In the genomic region with DNA sequence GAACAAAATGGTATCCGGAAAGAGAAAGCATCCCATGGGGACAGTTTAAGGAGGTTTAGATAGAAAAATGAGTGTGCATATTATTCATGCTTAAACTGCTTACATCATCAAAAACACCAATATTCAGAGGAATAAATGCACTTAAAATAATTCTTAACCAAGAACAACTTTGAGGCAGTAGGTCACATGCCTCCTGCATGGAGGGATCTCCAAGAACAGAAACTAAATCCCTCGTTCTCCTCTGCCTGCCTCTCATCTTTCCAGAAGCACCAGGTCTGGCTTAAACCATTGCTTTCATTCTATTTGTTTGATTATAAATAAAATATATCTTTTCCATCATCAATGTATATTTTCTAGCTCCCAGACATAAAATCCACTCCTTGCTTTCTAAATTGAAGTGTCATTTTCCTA, we compare ENCODE assay signal across 15 cellular contexts.
DNase-seq lines count a peak whose midpoint lies in the region; ATAC-seq, FAIRE-seq and TF ChIP-seq lines count a peak whose summit lies in the region.
"Had no signal": no experiment of that assay in that cellular context is flagged by ENCODE, and none has a peak within 500 bp of the region (broad histone marks: within the 10 kb centered on the region; RNA-seq: fewer than 3 reads in every experiment).

No MANE protein-coding gene starts in this region.

- CTCF ChIA-PET in PC-3 (lab: Charles Lee) (interaction anchor here (1.3 kb wide), 1 partner anchor 14 kb away, joined by 4 read pairs; no protein-coding TSS in a partner anchor), K562 (lab: Yijun Ruan, JAX; ENCODE audit: low intra/inter-chr PET ratio) (no interaction called here), H1 (lab: Charles Lee; ENCODE audit: partially characterized antibody) (interaction anchor here (1.3 kb wide), 1 partner anchor 11 kb away, joined by 3 read pairs; no protein-coding TSS in a partner anchor)

- H3K79me2 ChIP-seq in PC-3 (ENCODE audit: low read length) (peaks cover 6% of the 10 kb centered on the region), K562 (ENCODE audit: control insufficient read depth, insufficient read depth, low read length) (no peaks in the 10 kb centered on the region), H1 (ENCODE audit: control insufficient read depth in 1 of 2, insufficient read depth in 2 of 2, low read length in 2 of 2) (no peaks in the 10 kb centered on the region)

- H3K27me3 ChIP-seq in PC-3 (ENCODE audit: low read length) (no peaks in the 10 kb centered on the region), K562 (ENCODE audit: control insufficient read depth in 2 of 2, insufficient read depth in 2 of 2, low read length in 2 of 2) (peaks cover 50 to 55% of the 10 kb centered on the region in 2 experiments), H1 (replicated peaks in 1 of 4; ENCODE audit: control insufficient read depth in 3 of 4, extremely low read depth in 1 of 4, insufficient read depth in 3 of 4, low read length in 3 of 4) (no peaks in the 10 kb centered on the region)

- no peaks in the 10 kb centered on the region for H4K20me1 ChIP-seq in PC-3 (ENCODE audit: low read length)
- H4K20me1 ChIP-seq in K562 (replicated peaks; ENCODE audit: control insufficient read depth, insufficient read depth, low read length): no peaks in the 10 kb centered on the region
- no peaks in the 10 kb centered on the region for H4K20me1 ChIP-seq in H1 (replicated peaks in 1 of 2; ENCODE audit: control insufficient read depth in 1 of 2, insufficient read depth in 2 of 2, low read length in 2 of 2)

- no peaks in the 10 kb centered on the region for H3K9me2 ChIP-seq in PC-3 (replicated peaks; ENCODE audit: low read length)

- no peak overlapping the region for H2BK20ac ChIP-seq in H1 (ENCODE audit: low read length)

- H2BK5ac ChIP-seq in H1 (ENCODE audit: low read depth, low read length): no peak overlapping the region

- H3K9me1 ChIP-seq in K562 (ENCODE audit: control insufficient read depth, insufficient read depth, low read length): no peaks in the 10 kb centered on the region

- H3K56ac ChIP-seq in H1 (replicated peaks; ENCODE audit: insufficient read length, low read depth, low read length): no peak overlapping the region

- H2BK15ac ChIP-seq in H1 (ENCODE audit: low read length): no peak overlapping the region

- H3K23me2 ChIP-seq in H1 (ENCODE audit: low read depth, low read length): no peaks in the 10 kb centered on the region

- H3K4me3 ChIP-seq in PC-3 (ENCODE audit: low read length) (0 out of 2 replicates have a peak overlapping the region, but pooled peaks have one; percentile 15), K562 (no peak overlapping the region), H1 (ENCODE audit: extremely low read depth in 1 of 4, insufficient read depth in 2 of 4, low read depth in 3 of 4, low read length in 4 of 4) (no peak overlapping the region)

- H3K9me3 ChIP-seq in PC-3 (ENCODE audit: low read length) (no peaks in the 10 kb centered on the region), K562 (replicated peaks; ENCODE audit: control insufficient read depth, insufficient read depth, low read depth, low read length) (no peaks in the 10 kb centered on the region), H1 (ENCODE audit: insufficient read depth in 2 of 2, low read depth in 1 of 2, low read length in 1 of 2) (no peaks in the 10 kb centered on the region)

- intact Hi-C loops in PC-3 (cut with micrococcal nuclease): no loop called here
- intact Hi-C loops in K562 (cut with micrococcal nuclease): no loop called here

- no peaks in the 10 kb centered on the region for H3K36me3 Mint-ChIP-seq in glutamatergic neuron (ENCODE audit: unreplicated experiment)
- H3K36me3 Mint-ChIP-seq: CD14-positive monocyte; CD8-positive, alpha-beta T cell; IgD-negative memory B cell had no signal

- no peaks in the 10 kb centered on the region for H3K9me3 Mint-ChIP-seq in glutamatergic neuron (ENCODE audit: unreplicated experiment)
- H3K9me3 Mint-ChIP-seq: CD8-positive, alpha-beta T cell; IgD-negative memory B cell had no signal

- H4K8ac ChIP-seq in H1 (ENCODE audit: extremely low read depth, insufficient read depth, low read length): no peak overlapping the region

- TF ChIP-seq RAD21 in K562 (CRISPR knock-in tag; conservative IDR thresholded peaks at IDR 0.05 in 1 of 2, IDR thresholded peaks at IDR 0.05 in 1 of 2) (no peak), H1 (IDR thresholded peaks at IDR 0.05 in 1 of 2, conservative IDR thresholded peaks at IDR 0.05 in 1 of 2; ENCODE audit: low read depth in 2 of 2, low read length in 2 of 2) (no peak)

- H3K4me1 Mint-ChIP-seq in glutamatergic neuron (ENCODE audit: low read depth, unreplicated experiment): peaks cover 12% of the 10 kb centered on the region
- H3K4me1 Mint-ChIP-seq: IgD-negative memory B cell had no signal

- in situ Hi-C loops in K562 (cut with MboI): no loop called here
- in situ Hi-C loops in KBM-7 (cut with MboI; ENCODE audit: low pct_unique_long_range_greater_than_20kb, low sequenced_read_pairs): no loop called here

- no TSS peak for BruUV-seq in PC-3 (replicated peaks; lab: Mats Ljungman, UMichigan)
- BruUV-seq in K562 (replicated peaks; lab: Mats Ljungman, UMichigan): no TSS peak

- no peak overlapping the region for H3K18ac ChIP-seq in H1 (ENCODE audit: extremely low read depth, low read length)

- H2AFZ ChIP-seq in PC-3 (ENCODE audit: low read length) (no peak overlapping the region), K562 (ENCODE audit: low read depth, low read length) (no peak overlapping the region), H1 (ENCODE audit: low read length) (no peak overlapping the region)

- H4K91ac ChIP-seq in H1 (replicated peaks; ENCODE audit: insufficient read length, low read length): no peak overlapping the region

- peaks cover 3% of the 10 kb centered on the region for H3K27me3 Mint-ChIP-seq in glutamatergic neuron (ENCODE audit: unreplicated experiment)

- TF ChIP-seq CTCF in PC-3 (conservative IDR thresholded peaks at IDR 0.05; ENCODE audit: low read depth, low read length) (no peak), K562 (IDR thresholded peaks at IDR 0.05 in 2 of 3, conservative IDR thresholded peaks at IDR 0.05 in 1 of 3; ENCODE audit: insufficient read depth in 2 of 3, low read depth in 1 of 3, low read length in 3 of 3) (no peak), H1 (IDR thresholded peaks at IDR 0.05; ENCODE audit: control extremely low read depth in 1 of 3, insufficient read depth in 1 of 3, low read depth in 1 of 3, low read length in 3 of 3) (no peak), glutamatergic neuron (IDR thresholded peaks at IDR 0.05; ENCODE audit: partially characterized antibody, unreplicated experiment) (no peak)

- no peak overlapping the region for H2BK120ac ChIP-seq in H1 (replicated peaks; ENCODE audit: low read depth, low read length)

- TF ChIP-seq EP300 in K562 (IDR thresholded peaks at IDR 0.05; ENCODE audit: low read length): no peak
- TF ChIP-seq EP300 in H1 (IDR thresholded peaks at IDR 0.05; ENCODE audit: borderline replicate concordance in 1 of 2, low read depth in 2 of 2, low read length in 2 of 2): no peak

- H3K9ac ChIP-seq in PC-3 (ENCODE audit: low read length) (peak overlapping the region; percentile 5; the same call in 1 of the 2 replicates), K562 (ENCODE audit: insufficient read depth in 1 of 2, low read depth in 2 of 2, low read length in 2 of 2) (no peak overlapping the region), H1 (replicated peaks in 1 of 4; ENCODE audit: extremely low read depth in 1 of 4, low read depth in 3 of 4, low read length in 3 of 4) (no peak overlapping the region)

- no peak for TF ChIP-seq POLR2A in K562 (conservative IDR thresholded peaks at IDR 0.05)
- TF ChIP-seq POLR2A in H1 (IDR thresholded peaks at IDR 0.05; ENCODE audit: control extremely low read depth in 1 of 2, low read depth in 2 of 2, low read length in 2 of 2): no peak

- H3K79me1 ChIP-seq in H1 (ENCODE audit: low read depth, low read length): no peaks in the 10 kb centered on the region

- no peak overlapping the region for H3K4me3 Mint-ChIP-seq in glutamatergic neuron (ENCODE audit: unreplicated experiment)
- H3K4me3 Mint-ChIP-seq: CD14-positive monocyte; CD8-positive, alpha-beta T cell; IgD-negative memory B cell had no signal

- H3K27ac ChIP-seq in PC-3 (ENCODE audit: low read length) (peak overlapping the region; percentile 98), K562 (ENCODE audit: extremely low read depth, low read depth, low read length) (no peak overlapping the region), H1 (ENCODE audit: low read depth, low read length) (no peak overlapping the region)

- H4K5ac ChIP-seq in H1 (ENCODE audit: insufficient read length, low read depth, low read length): no peak overlapping the region

- H3K14ac ChIP-seq in H1 (ENCODE audit: insufficient read length): no peak overlapping the region

- no peak overlapping the region for H3K4ac ChIP-seq in H1 (replicated peaks; ENCODE audit: insufficient read length, low read depth, low read length)

- peak overlapping the region; percentile 82 for H3K4me2 ChIP-seq in PC-3 (ENCODE audit: low read length)
- no peak overlapping the region for H3K4me2 ChIP-seq in K562 (ENCODE audit: insufficient read depth, low read length)
- H3K4me2 ChIP-seq in H1 (ENCODE audit: insufficient read depth in 1 of 2, low read depth in 2 of 2, low read length in 2 of 2): no peak overlapping the region

- H3K36me3 ChIP-seq in PC-3 (ENCODE audit: low read depth, low read length) (no peaks in the 10 kb centered on the region), K562 (ENCODE audit: control insufficient read depth, insufficient read depth, low read length) (no peaks in the 10 kb centered on the region), H1 (ENCODE audit: control insufficient read depth in 2 of 4, insufficient read depth in 4 of 4, low read length in 3 of 4) (no peaks in the 10 kb centered on the region)

- POLR2A ChIA-PET in PC-3 (lab: Charles Lee; ENCODE audit: unreplicated experiment): interaction anchor here (1.4 kb wide), 1 partner anchor 14 kb away, joined by 3 read pairs; no protein-coding TSS in a partner anchor
- POLR2A ChIA-PET in K562 (lab: Yijun Ruan, JAX): no interaction called here
- POLR2A ChIA-PET in H1 (lab: Charles Lee; ENCODE audit: partially characterized antibody): no interaction called here

- 8% methylated on average over 2 of the region's 2 CpGs for WGBS in K562 (ENCODE audit: insufficient coverage, low coverage, missing lambda C conversion rate)
- 92% methylated on average over 2 of the region's 2 CpGs; no CpG with 5 or more reads in 1 of the 2 experiments for WGBS in H1 (ENCODE audit: extremely low coverage in 1 of 2, insufficient coverage in 1 of 2, insufficient read length in 1 of 2, insufficient replicate concordance in 2 of 2, low coverage in 1 of 2, low lambda C conversion rate in 2 of 2, missing lambda C conversion rate in 1 of 2), 2 experiments

- H2AK5ac ChIP-seq in H1 (ENCODE audit: low read depth, low read length): no peak overlapping the region

- peaks cover 7% of the 10 kb centered on the region for H3F3A ChIP-seq in PC-3 (ENCODE audit: low read length, unreplicated experiment)

- no peak overlapping the region for H2BK12ac ChIP-seq in H1 (ENCODE audit: low read depth, low read length)

- ATAC-seq in PC-3 (no peak), K562 (no peak)
- ATAC-seq: CD8-positive, alpha-beta T cell had no signal

- H3K23ac ChIP-seq in H1 (ENCODE audit: insufficient read length): no peak overlapping the region

- peaks cover 50% of the 10 kb centered on the region for H3K4me1 ChIP-seq in PC-3 (ENCODE audit: insufficient read depth, low read length)
- H3K4me1 ChIP-seq in K562 (replicated peaks in 1 of 2; ENCODE audit: control insufficient read depth in 2 of 2, insufficient read depth in 2 of 2, low read length in 2 of 2): no peaks in the 10 kb centered on the region
- H3K4me1 ChIP-seq in H1 (replicated peaks in 1 of 4; ENCODE audit: control insufficient read depth in 3 of 4, insufficient read depth in 4 of 4, low read length in 3 of 4): no peaks in the 10 kb centered on the region

- FAIRE-seq in K562 (lab: Jason Lieb, UNC) (no peak), H1 (lab: Jason Lieb, UNC) (no peak)
- FAIRE-seq: GM12892, H54 had no signal

- DNase-seq in PC-3 (no peak), K562 (ENCODE audit: extremely low read depth in 1 of 4, low spot score in 3 of 4) (no peak), H1 (ENCODE audit: low read depth in 1 of 2, low spot score in 2 of 2) (no peak), KBM-7 (no peak), retina (no peak), glutamatergic neuron (no peak)
- DNase-seq in activated CD8-positive, alpha-beta memory T cell treated with anti-CD3 and anti-CD28 coated beads, Interleukin-2, amount 50 U/mL, for 48 hours: no peak
- DNase-seq: CD8-positive, alpha-beta T cell; COR-L47; DND-41; GDM1 had no signal

- H3K27ac Mint-ChIP-seq in glutamatergic neuron (ENCODE audit: unreplicated experiment): no peak overlapping the region
- H3K27ac Mint-ChIP-seq: CD14-positive monocyte; CD8-positive, alpha-beta T cell; IgD-negative memory B cell had no signal
